ENCODE assay signal across 12 cellular contexts in the genomic region with DNA sequence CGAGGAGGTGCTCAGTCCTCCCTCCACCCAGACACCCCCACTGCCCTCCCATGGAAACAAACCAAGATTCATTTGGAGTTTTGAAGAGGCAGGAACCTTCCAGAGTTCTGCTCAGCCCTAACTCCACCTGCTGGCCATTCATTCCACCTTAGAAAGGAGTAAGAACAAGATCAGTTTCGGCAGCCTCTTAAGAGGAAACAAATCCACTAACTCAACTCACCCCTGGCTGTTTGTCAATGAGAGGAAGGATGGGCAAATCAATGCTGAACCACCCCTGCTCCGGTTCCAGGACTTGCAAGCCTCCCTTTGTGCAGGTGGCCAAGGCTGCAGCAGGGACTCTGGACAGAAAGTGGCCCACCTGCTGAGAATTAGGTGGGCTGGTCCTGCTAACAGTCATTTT. TPM values are rescaled to one million over a fixed set of nuclear protein-coding genes. Genes with fewer than 3 reads are reported as not detected.
A peak's percentile ranks its signal among the peaks of the same experiment; 100 is the strongest.
DNase-seq lines count a peak whose midpoint lies in the region; ATAC-seq and TF ChIP-seq lines count a peak whose summit lies in the region.
"Had no signal": no experiment of that assay in that cellular context is flagged by ENCODE, and none has a peak within 500 bp of the region (broad histone marks: within the 10 kb centered on the region; RNA-seq: fewer than 3 reads in every experiment).

No MANE protein-coding gene starts in this region.

- no peak overlapping the region for H3K4me2 ChIP-seq in hepatocyte

- no peak overlapping the region for H3K4me3 ChIP-seq in left ventricle myocardium inferior
- no peak overlapping the region for H3K4me3 ChIP-seq in RWPE2 (ENCODE audit: severe bottlenecking)
- no peak overlapping the region for H3K4me3 ChIP-seq in hepatocyte
- H3K4me3 ChIP-seq: psoas muscle, SK-N-MC, transverse colon had no signal

- H3K9me3 ChIP-seq in left ventricle myocardium inferior (replicated peaks) (no peaks in the 10 kb centered on the region), RWPE2 (ENCODE audit: severe bottlenecking) (no peaks in the 10 kb centered on the region), hepatocyte (ENCODE audit: low read depth) (no peaks in the 10 kb centered on the region)
- H3K9me3 ChIP-seq: psoas muscle, transverse colon had no signal

- TF ChIP-seq CTCF in left ventricle myocardium inferior (IDR thresholded peaks at IDR 0.05; ENCODE audit: borderline replicate concordance): peak; percentile 8
- peak; percentile 27 for TF ChIP-seq CTCF in RWPE2 (IDR thresholded peaks at IDR 0.05; ENCODE audit: poor library complexity, severe bottlenecking)
- TF ChIP-seq CTCF in hepatocyte (IDR thresholded peaks at IDR 0.05; ENCODE audit: poor library complexity): peak; percentile 37

- no peaks in the 10 kb centered on the region for H4K20me1 ChIP-seq in hepatocyte (ENCODE audit: insufficient read depth, poor library complexity, severe bottlenecking)

- no peak for ATAC-seq in Right ventricle myocardium superior (ENCODE audit: poor library complexity)
- peak; percentile 40; the same call in 1 of the 3 replicates for ATAC-seq in RWPE2 (ENCODE audit: low read depth)
- no peak for ATAC-seq in HG02588 (IDR thresholded peaks at IDR 0.05; ENCODE audit: unreplicated experiment)
- ATAC-seq: psoas muscle had no signal

- H3K27ac ChIP-seq in left ventricle myocardium inferior (replicated peaks): no peak overlapping the region
- H3K27ac ChIP-seq in RWPE2 (ENCODE audit: poor library complexity, severe bottlenecking): no peak overlapping the region
- H3K27ac ChIP-seq in hepatocyte: no peak overlapping the region
- H3K27ac ChIP-seq: psoas muscle, SK-N-MC, transverse colon had no signal

- H3K79me2 ChIP-seq in hepatocyte: no peaks in the 10 kb centered on the region

- DNase-seq in left ventricle myocardium inferior (no peak), Right ventricle myocardium superior (no peak), RWPE2 (ENCODE audit: low spot score) (no peak), hepatocyte (ENCODE audit: low spot score) (peak; percentile 43), NCI-H524 (lab: John Stamatoyannopoulos, UW) (no peak)
- no peak for DNase-seq in stimulated activated CD4-positive, alpha-beta T cell treated with anti-CD3 and anti-CD28 coated beads, Interleukin-4, amount 100 ng/mL, for 4 hours
- DNase-seq in stimulated activated naive CD4-positive, alpha-beta T cell (lab: John Stamatoyannopoulos, UW): no peak
- DNase-seq: NCI-H2171, psoas muscle, transverse colon had no signal

- H3K27me3 ChIP-seq in left ventricle myocardium inferior (ENCODE audit: low read depth) (peaks cover 52% of the 10 kb centered on the region), RWPE2 (ENCODE audit: insufficient read depth, poor library complexity, severe bottlenecking) (no peaks in the 10 kb centered on the region), hepatocyte (no peaks in the 10 kb centered on the region)
- H3K27me3 ChIP-seq: transverse colon had no signal

- WGBS in hepatocyte (ENCODE audit: low lambda C conversion rate, missing lambda C conversion rate): 89% methylated on average over 3 of the region's 3 CpGs

- intact Hi-C loops in left ventricle myocardium inferior (cut with micrococcal nuclease) (no loop called here), Right ventricle myocardium superior (cut with DNase I) (no loop called here)

- no peaks in the 10 kb centered on the region for H3K36me3 ChIP-seq in left ventricle myocardium inferior
- H3K36me3 ChIP-seq in RWPE2 (ENCODE audit: low read depth): no peaks in the 10 kb centered on the region
- no peaks in the 10 kb centered on the region for H3K36me3 ChIP-seq in hepatocyte (replicated peaks; ENCODE audit: insufficient read depth, low read depth)
- H3K36me3 ChIP-seq: transverse colon had no signal

- H3K9me2 ChIP-seq in hepatocyte (replicated peaks; ENCODE audit: insufficient read depth): no peaks in the 10 kb centered on the region

- no peak overlapping the region for H2AFZ ChIP-seq in hepatocyte

- H3K4me1 ChIP-seq in left ventricle myocardium inferior: no peaks in the 10 kb centered on the region
- H3K4me1 ChIP-seq in RWPE2 (ENCODE audit: insufficient read depth, poor library complexity, severe bottlenecking): no peaks in the 10 kb centered on the region
- H3K4me1 ChIP-seq in hepatocyte (ENCODE audit: insufficient read depth): peaks cover 7% of the 10 kb centered on the region
- H3K4me1 ChIP-seq: psoas muscle, transverse colon had no signal

RNA-seq across cellular contexts. Expression of a gene that starts 26.2 kb away (rescaled TPM):
- total RNA-seq in left ventricle myocardium inferior (5.8 TPM), Right ventricle myocardium superior (3.7 TPM), hepatocyte (10.5 and 13.6 TPM in 2 replicates)
- 10.4 and 14.7 TPM in 2 replicates for polyA plus RNA-seq in hepatocyte
